Comparison of ENCODE assay signal across 1 cellular context in genomic region chr20:18507218-18508191, GRCh38.
TF ChIP-seq lines count a peak whose summit lies in the region.

Gene SEC23B, plus strand, starts transcription at chr20:18507940. Its CDS starts 2,896 bp downstream, at chr20:18510836.

TF ChIP-seq in SK-N-SH, 30 proteins besides CTCF, POLR2A, EP300 and RAD21 (continued from another document):
- TF ChIP-seq IRF3 (IDR thresholded peaks at IDR 0.05; ENCODE audit: low read depth, low read length) (no peak), JUND (IDR thresholded peaks at IDR 0.05) (no peak)
TF ChIP-seq in SK-N-SH: peak in this region for 12.
